Comparison of ENCODE assay signal across 8 cellular contexts in genomic region chr11:44600739-44601416, GRCh38. TPM values are rescaled to one million over a fixed set of nuclear protein-coding genes. Genes with fewer than 3 reads are reported as not detected.
DNase-seq lines count a peak whose midpoint lies in the region; ATAC-seq lines count a peak whose summit lies in the region.

No MANE protein-coding gene starts in this region.

- peaks cover 0 to 14% (median 9%) of the 10 kb centered on the region in 11 experiments; a peak in 14 of 22 replicates for H3K36me3 ChIP-seq in BLaER1 treated with 17β-estradiol and CSF1 and Interleukin-3, amounts not matched to agents 10 nM and 100 nM

- H3K36me3 Mint-ChIP-seq in IgD-negative memory B cell: peaks cover 2% of the 10 kb centered on the region
- peaks cover 6% of the 10 kb centered on the region for H3K36me3 Mint-ChIP-seq in activated CD8-positive, alpha-beta memory T cell treated with anti-CD3 and anti-CD28 coated beads, Interleukin-2, amount 10 ng/mL, durations not matched to agents 7 days and 5 days

- H4K20me1 ChIP-seq in BLaER1 treated with 17β-estradiol and CSF1 and Interleukin-3, amounts not matched to agents 10 nM and 100 nM: peaks cover 0 to 10% (median 0%) of the 10 kb centered on the region in 11 experiments; a peak in 5 of 22 replicates

- H3K9ac ChIP-seq in BLaER1 treated with 17β-estradiol and CSF1 and Interleukin-3, amounts not matched to agents 10 nM and 100 nM: peak overlapping the region in 8 of 11 experiments; percentile 10 to 69 (median 50); a peak in 15 of 22 replicates

- peaks cover 55 to 99% (median 96%) of the 10 kb centered on the region in 10 experiments for H3K4me1 ChIP-seq in BLaER1 treated with 17β-estradiol and CSF1 and Interleukin-3, amounts not matched to agents 10 nM and 100 nM

- H3K9me3 ChIP-seq in BLaER1 treated with 17β-estradiol and CSF1 and Interleukin-3, amounts not matched to agents 10 nM and 100 nM (replicated peaks in 1 of 11): no peaks in the 10 kb centered on the region

- no peak overlapping the region for H3K4me3 ChIP-seq in BLaER1 treated with 17β-estradiol and CSF1 and Interleukin-3, amounts not matched to agents 10 nM and 100 nM

- peak; percentile 33 for ATAC-seq in GM19467 (IDR thresholded peaks at IDR 0.05; ENCODE audit: unreplicated experiment)
- ATAC-seq in activated CD8-positive, alpha-beta memory T cell treated with anti-CD3 and anti-CD28 coated beads, Interleukin-2, amount 10 ng/mL, durations not matched to agents 7 days and 5 days: no peak

- peak overlapping the region in 10 of 11 experiments; percentile 28 to 78 (median 62); a peak in 19 of 22 replicates for H3K27ac ChIP-seq in BLaER1 treated with 17β-estradiol and CSF1 and Interleukin-3, amounts not matched to agents 10 nM and 100 nM

- H3K4me3 Mint-ChIP-seq in IgD-negative memory B cell: peak overlapping the region; percentile 59 to 93 (median 82)
- H3K4me3 Mint-ChIP-seq in activated CD8-positive, alpha-beta memory T cell treated with anti-CD3 and anti-CD28 coated beads, Interleukin-2, amount 10 ng/mL, durations not matched to agents 7 days and 5 days: no peak overlapping the region

- H3K27me3 Mint-ChIP-seq in IgD-negative memory B cell: peaks cover 2% of the 10 kb centered on the region
- H3K27me3 Mint-ChIP-seq in activated CD8-positive, alpha-beta memory T cell treated with anti-CD3 and anti-CD28 coated beads, Interleukin-2, amount 10 ng/mL, durations not matched to agents 7 days and 5 days: no peaks in the 10 kb centered on the region

- H3K27ac Mint-ChIP-seq in IgD-negative memory B cell: peak overlapping the region; percentile 95 to 98 (median 97)
- no peak overlapping the region for H3K27ac Mint-ChIP-seq in activated CD8-positive, alpha-beta memory T cell treated with anti-CD3 and anti-CD28 coated beads, Interleukin-2, amount 10 ng/mL, durations not matched to agents 7 days and 5 days

- CTCF ChIA-PET in activated CD8-positive, alpha-beta memory T cell treated with anti-CD3 and anti-CD28 coated beads, Interleukin-2, amount 10 ng/mL, durations not matched to agents 7 days and 5 days (lab: Charles Lee): interaction anchor here (0.8 to 2.4 kb wide), 2 partner anchors 11 to 16 kb away, joined by 3 to 9 read pairs; no protein-coding TSS in a partner anchor

- peak overlapping the region; percentile 47 to 97 (median 81) for H3K4me2 ChIP-seq in BLaER1 treated with 17β-estradiol and CSF1 and Interleukin-3, amounts not matched to agents 10 nM and 100 nM

- peaks cover 0 to 5% (median 0%) of the 10 kb centered on the region in 11 experiments; a peak in 1 of 22 replicates for H3K27me3 ChIP-seq in BLaER1 treated with 17β-estradiol and CSF1 and Interleukin-3, amounts not matched to agents 10 nM and 100 nM

- no peaks in the 10 kb centered on the region for H3K9me3 Mint-ChIP-seq in IgD-negative memory B cell
- H3K9me3 Mint-ChIP-seq in activated CD8-positive, alpha-beta memory T cell treated with anti-CD3 and anti-CD28 coated beads, Interleukin-2, amount 10 ng/mL, durations not matched to agents 7 days and 5 days (ENCODE audit: low read depth): no peaks in the 10 kb centered on the region

- peak; percentile 35 for DNase-seq in fibroblast of gingiva (ENCODE audit: low read depth)
- no peak for DNase-seq in activated CD8-positive, alpha-beta memory T cell treated with anti-CD3 and anti-CD28 coated beads, Interleukin-2, amount 10 ng/mL, durations not matched to agents 7 days and 5 days
- DNase-seq in AG08395 (ENCODE audit: low spot score): no peak
- DNase-seq in COR-L47 (lab: John Stamatoyannopoulos, UW): no peak
- DNase-seq in activated CD4-positive, CD25-positive, alpha-beta regulatory T cell (lab: John Stamatoyannopoulos, UW): no peak

- H3K4me1 Mint-ChIP-seq in IgD-negative memory B cell: peaks cover 48 to 80% (median 67%) of the 10 kb centered on the region in 3 donors
- H3K4me1 Mint-ChIP-seq in activated CD8-positive, alpha-beta memory T cell treated with anti-CD3 and anti-CD28 coated beads, Interleukin-2, amount 10 ng/mL, durations not matched to agents 7 days and 5 days: peaks cover 25% of the 10 kb centered on the region

RNA-seq across cellular contexts. Expression of gene CD82, which starts 35.4 kb away (rescaled TPM):
- 544 TPM for polyA plus RNA-seq in IgD-negative memory B cell
- total RNA-seq in activated CD8-positive, alpha-beta memory T cell treated with anti-CD3 and anti-CD28 coated beads, Interleukin-2, amount 10 ng/mL, durations not matched to agents 7 days and 5 days: 100 to 1,000 TPM in 1 of 2 experiments, 10 to 100 TPM in 1; 90.2 to 285 TPM
